In genomic region chr5:124457101-124457500, GRCh38 we compare ENCODE assay signal across 25 cellular contexts.
"Had no signal": no experiment of that assay in that cellular context is flagged by ENCODE, and none has a peak within 500 bp of the region (broad histone marks: within the 10 kb centered on the region; RNA-seq: fewer than 3 reads in every experiment).

No MANE protein-coding gene starts in this region.

- H3K9me3 Mint-ChIP-seq: mesothelial cell of epicardium, nephron, type B pancreatic cell had no signal

- H3K4me3 ChIP-seq: coronary artery, skin epidermis, testis had no signal

- DNase-seq: activated CD4-positive, CD25-positive, alpha-beta regulatory T cell treated with anti-CD3 and anti-CD28 coated beads, Interleukin-2, amount 50 U/mL, for 72 hours; activated CD8-positive, alpha-beta memory T cell treated with anti-CD3 and anti-CD28 coated beads for 24 hours; activated CD8-positive, alpha-beta memory T cell treated with anti-CD3 and anti-CD28 coated beads, Interleukin-2, amount 50 U/mL, for 48 hours; activated effector memory CD4-positive, alpha-beta T cell treated with Interleukin-2 at 50 U/mL for 16 hours; activated naive CD4-positive, alpha-beta T cell treated with anti-CD3 and anti-CD28 coated beads, Interleukin-2, amount 10 ng/mL, durations not matched to agents 7 days and 5 days; activated T-cell treated with anti-CD3 and anti-CD28 coated beads, Interleukin-2, amount 50 U/mL, for 48 hours; aorta; brain microvascular endothelial cell; central memory CD4-positive, alpha-beta T cell; head of caudate nucleus; kidney; occipital lobe; right cardiac atrium; stimulated activated CD4-positive, alpha-beta T cell treated with anti-CD3 and anti-CD28 coated beads, Interleukin-15, amount 100 ng/mL, for 24 hours; stimulated activated CD4-positive, alpha-beta T cell treated with anti-CD3 and anti-CD28 coated beads, Interleukin-4, amount 100 ng/mL, for 4 hours; T-helper 2 cell; testis had no signal

- H3K27me3 ChIP-seq: brain microvascular endothelial cell, testis had no signal

- ATAC-seq: left lobe of liver; right cardiac atrium; stimulated activated memory B cell treated with anti-CD40 and anti-IgM and Interleukin-4, amounts not matched to agents 10 μg/mL and 1 μg/mL and 100 μg/mL, for 72 hours had no signal

- H3K27me3 Mint-ChIP-seq: activated naive CD4-positive, alpha-beta T cell treated with anti-CD3 and anti-CD28 coated beads, Interleukin-2, amount 10 ng/mL, durations not matched to agents 7 days and 5 days; stimulated activated memory B cell treated with anti-CD40 and anti-IgM and Interleukin-4, amounts not matched to agents 10 μg/mL and 1 μg/mL and 100 μg/mL, for 72 hours; type B pancreatic cell had no signal

- H3K27ac Mint-ChIP-seq: activated naive CD4-positive, alpha-beta T cell treated with anti-CD3 and anti-CD28 coated beads, Interleukin-2, amount 10 ng/mL, durations not matched to agents 7 days and 5 days; mesothelial cell of epicardium; nephron; stimulated activated memory B cell treated with anti-CD40 and anti-IgM and Interleukin-4, amounts not matched to agents 10 μg/mL and 1 μg/mL and 100 μg/mL, for 72 hours; type B pancreatic cell had no signal

- H3K27ac ChIP-seq: brain microvascular endothelial cell, coronary artery, testis, VCaP had no signal

- H3K4me3 Mint-ChIP-seq: activated naive CD4-positive, alpha-beta T cell treated with anti-CD3 and anti-CD28 coated beads, Interleukin-2, amount 10 ng/mL, durations not matched to agents 7 days and 5 days; mesothelial cell of epicardium; nephron; stimulated activated memory B cell treated with anti-CD40 and anti-IgM and Interleukin-4, amounts not matched to agents 10 μg/mL and 1 μg/mL and 100 μg/mL, for 72 hours; type B pancreatic cell had no signal

- H3K4me1 Mint-ChIP-seq: activated naive CD4-positive, alpha-beta T cell treated with anti-CD3 and anti-CD28 coated beads, Interleukin-2, amount 10 ng/mL, durations not matched to agents 7 days and 5 days had no signal

- H3K36me3 Mint-ChIP-seq: activated naive CD4-positive, alpha-beta T cell treated with anti-CD3 and anti-CD28 coated beads, Interleukin-2, amount 10 ng/mL, durations not matched to agents 7 days and 5 days; mesothelial cell of epicardium; type B pancreatic cell had no signal

- H3K36me3 ChIP-seq: brain microvascular endothelial cell had no signal

- H3K9me3 ChIP-seq: testis had no signal
